27 cellular contexts compared by ENCODE assay signal in genomic region chr2:120607996-120608395, GRCh38.
"Had no signal": no experiment of that assay in that cellular context is flagged by ENCODE, and none has a peak within 500 bp of the region (broad histone marks: within the 10 kb centered on the region; RNA-seq: fewer than 3 reads in every experiment).

No MANE protein-coding gene starts in this region.

- H3K4me3 Mint-ChIP-seq: naive thymus-derived CD8-positive, alpha-beta T cell; nephron progenitor cell; stimulated activated memory B cell treated with anti-CD40 and anti-IgM and Interleukin-4, amounts not matched to agents 10 μg/mL and 1 μg/mL and 100 μg/mL, for 72 hours; stimulated activated naive CD8-positive, alpha-beta T cell treated with anti-CD3 and anti-CD28 coated beads, Interleukin-15, Interleukin-2, amounts not matched to agents 100 ng/mL and 50 ng/mL, for 24 hours had no signal

- H3K27ac Mint-ChIP-seq: naive thymus-derived CD8-positive, alpha-beta T cell; nephron progenitor cell; progenitor cell of endocrine pancreas; stimulated activated memory B cell treated with anti-CD40 and anti-IgM and Interleukin-4, amounts not matched to agents 10 μg/mL and 1 μg/mL and 100 μg/mL, for 72 hours; stimulated activated naive CD8-positive, alpha-beta T cell treated with anti-CD3 and anti-CD28 coated beads, Interleukin-15, Interleukin-2, amounts not matched to agents 100 ng/mL and 50 ng/mL, for 24 hours had no signal

- H3K36me3 ChIP-seq: gastrocnemius medialis, heart left ventricle, pancreas, suprapubic skin, transverse colon had no signal

- ATAC-seq: esophagus mucosa; gastrocnemius medialis; heart left ventricle; naive thymus-derived CD8-positive, alpha-beta T cell; pancreas; sciatic nerve had no signal

- H3K4me1 ChIP-seq: gastrocnemius medialis, pancreas, transverse colon had no signal

- H3K27me3 ChIP-seq: gastrocnemius medialis, pancreas, suprapubic skin, transverse colon had no signal

- FAIRE-seq: colon, islet of Langerhans, pancreas had no signal

- H3K9me3 Mint-ChIP-seq: stimulated activated memory B cell treated with anti-CD40 and anti-IgM and Interleukin-4, amounts not matched to agents 10 μg/mL and 1 μg/mL and 100 μg/mL, for 72 hours; stimulated activated naive CD8-positive, alpha-beta T cell treated with anti-CD3 and anti-CD28 coated beads, Interleukin-15, Interleukin-2, amounts not matched to agents 100 ng/mL and 50 ng/mL, for 24 hours had no signal

- H3K27ac ChIP-seq: dorsolateral prefrontal cortex, epithelial cell of prostate, gastrocnemius medialis, heart left ventricle, pancreas, suprapubic skin, transverse colon had no signal

- DNase-seq: caudate nucleus; cerebellar nuclear complex; effector CD4-positive, alpha-beta T cell; foreskin fibroblast; gastrocnemius medialis; hippocampal formation; kidney glomerular epithelial cell; mammary epithelial cell; naive thymus-derived CD8-positive, alpha-beta T cell; nephron progenitor cell; occipital lobe; pancreas; stimulated activated CD4-positive, alpha-beta T cell treated with anti-CD3 and anti-CD28 coated beads, Interleukin-2, amount 100 ng/mL, for 24 hours; stimulated activated CD4-positive, alpha-beta T cell treated with anti-CD3 and anti-CD28 coated beads, Interleukin-4, amount 100 ng/mL, for 24 hours; transverse colon had no signal

- H3K36me3 Mint-ChIP-seq: naive thymus-derived CD8-positive, alpha-beta T cell; stimulated activated memory B cell treated with anti-CD40 and anti-IgM and Interleukin-4, amounts not matched to agents 10 μg/mL and 1 μg/mL and 100 μg/mL, for 72 hours had no signal

- H3K9me3 ChIP-seq: gastrocnemius medialis, heart left ventricle, pancreas, suprapubic skin, transverse colon had no signal

- H3K4me3 ChIP-seq: dorsolateral prefrontal cortex, gastrocnemius medialis, heart left ventricle, pancreas, smooth muscle cell, suprapubic skin, transverse colon had no signal

- H3K4me2 ChIP-seq: smooth muscle cell had no signal

- H3K4me1 Mint-ChIP-seq: stimulated activated memory B cell treated with anti-CD40 and anti-IgM and Interleukin-4, amounts not matched to agents 10 μg/mL and 1 μg/mL and 100 μg/mL, for 72 hours had no signal
